In genomic region chr11:89877511-89877910, GRCh38 we compare ENCODE assay signal across 15 cellular contexts. TPM values are rescaled to one million over a fixed set of nuclear protein-coding genes. Genes with fewer than 3 reads are reported as not detected.
"Had no signal": no experiment of that assay in that cellular context is flagged by ENCODE, and none has a peak within 500 bp of the region (broad histone marks: within the 10 kb centered on the region; RNA-seq: fewer than 3 reads in every experiment).

No MANE protein-coding gene starts in this region.

RNA-seq across cellular contexts. Expression of gene TRIM64B, which starts 0.8 kb away (rescaled TPM):
- total RNA-seq: stomach, subcutaneous adipose tissue, suprapubic skin, temporal lobe, thoracic aorta, thyroid gland, tibial nerve, transverse colon, upper lobe of left lung, upper lobe of right lung, ureter, urinary bladder, uterus, vagina had no signal

RNA-seq across cellular contexts. Expression of gene TRIM49D1, which starts 44.5 kb away (rescaled TPM):
- total RNA-seq: stomach, subcutaneous adipose tissue, suprapubic skin, temporal lobe, testis, thoracic aorta, thyroid gland, transverse colon, upper lobe of left lung, upper lobe of right lung, ureter, urinary bladder, uterus, vagina had no signal

RNA-seq across cellular contexts. Expression of gene TRIM49D2, which starts 46.4 kb away (rescaled TPM):
- total RNA-seq: stomach, subcutaneous adipose tissue, suprapubic skin, temporal lobe, thoracic aorta, thyroid gland, tibial nerve, transverse colon, upper lobe of left lung, upper lobe of right lung, ureter, urinary bladder, uterus, vagina had no signal
